ENCODE assay signal across 1 cellular context in genomic region chr5:65812648-65813047, GRCh38.
TF ChIP-seq lines count a peak whose summit lies in the region.

No MANE protein-coding gene starts in this region.

TF ChIP-seq in SK-N-SH treated with all-trans-retinoic acid at 6 μM for 48 hours, 23 proteins besides CTCF, POLR2A, EP300 and RAD21 (continued from another document):
- TF ChIP-seq TSHZ2 (CRISPR knock-in tag; IDR thresholded peaks at IDR 0.05) (no peak), POU6F1 (CRISPR knock-in tag; IDR thresholded peaks at IDR 0.05; ENCODE audit: borderline replicate concordance, low read depth) (no peak), RARB (CRISPR knock-in tag; IDR thresholded peaks at IDR 0.05) (no peak)
